In genomic region chr1:11806307-11806936, GRCh38 we compare ENCODE assay signal across 8 cellular contexts. TPM values are rescaled to one million over a fixed set of nuclear protein-coding genes. Genes with fewer than 3 reads are reported as not detected.
DNase-seq lines count a peak whose midpoint lies in the region; TF ChIP-seq lines count a peak whose summit lies in the region.

No MANE protein-coding gene starts in this region.

- H3K4me1 Mint-ChIP-seq in HFFc6 (ENCODE audit: low read depth) (peaks cover 59% of the 10 kb centered on the region), MCF 10A (ENCODE audit: insufficient read depth, unreplicated experiment) (peaks cover 34% of the 10 kb centered on the region)
- peaks cover 67% of the 10 kb centered on the region for H3K4me1 Mint-ChIP-seq in stimulated activated naive CD8-positive, alpha-beta T cell treated with anti-CD3 and anti-CD28 coated beads, Interleukin-15, Interleukin-2, amounts not matched to agents 100 ng/mL and 50 ng/mL, for 24 hours (ENCODE audit: low read depth)

- H3K27me3 Mint-ChIP-seq in HFFc6 (ENCODE audit: insufficient read depth) (peaks cover 4% of the 10 kb centered on the region; the same call in 1 of the 2 replicates), MCF 10A (ENCODE audit: insufficient read depth, unreplicated experiment) (no peaks in the 10 kb centered on the region)
- no peaks in the 10 kb centered on the region for H3K27me3 Mint-ChIP-seq in stimulated activated naive CD8-positive, alpha-beta T cell treated with anti-CD3 and anti-CD28 coated beads, Interleukin-15, Interleukin-2, amounts not matched to agents 100 ng/mL and 50 ng/mL, for 24 hours

- no TSS peak for BruUV-seq in MCF 10A (replicated peaks; lab: Mats Ljungman, UMichigan)

- no peak for TF ChIP-seq CTCF in HFFc6 (IDR thresholded peaks at IDR 0.05)
- TF ChIP-seq CTCF in MCF 10A (IDR thresholded peaks at IDR 0.05; ENCODE audit: unreplicated experiment), result no peak

- intact Hi-C loops in MCF 10A (cut with micrococcal nuclease), result loop anchor here (1.0 kb wide), 1 partner anchor 70 kb away; the partner anchor contains the start of gene AGTRAP

- H3K27ac Mint-ChIP-seq in HFFc6 (peak overlapping the region; percentile 97), MCF 10A (ENCODE audit: low read depth, unreplicated experiment) (peak overlapping the region; percentile 96)
- peak overlapping the region; percentile 96 for H3K27ac Mint-ChIP-seq in stimulated activated naive CD8-positive, alpha-beta T cell treated with anti-CD3 and anti-CD28 coated beads, Interleukin-15, Interleukin-2, amounts not matched to agents 100 ng/mL and 50 ng/mL, for 24 hours

- H3K36me3 Mint-ChIP-seq in HFFc6 (ENCODE audit: low read depth) (peaks cover 12% of the 10 kb centered on the region; the same call in 1 of the 2 replicates), MCF 10A (ENCODE audit: insufficient read depth, unreplicated experiment) (peaks cover 38% of the 10 kb centered on the region)
- peaks cover 21% of the 10 kb centered on the region for H3K36me3 Mint-ChIP-seq in stimulated activated naive CD8-positive, alpha-beta T cell treated with anti-CD3 and anti-CD28 coated beads, Interleukin-15, Interleukin-2, amounts not matched to agents 100 ng/mL and 50 ng/mL, for 24 hours (ENCODE audit: low read depth)

- H3K4me3 Mint-ChIP-seq in HFFc6 (peak overlapping the region; percentile 100), MCF 10A (ENCODE audit: unreplicated experiment) (peak overlapping the region; percentile 95)
- peak overlapping the region; percentile 97 for H3K4me3 Mint-ChIP-seq in stimulated activated naive CD8-positive, alpha-beta T cell treated with anti-CD3 and anti-CD28 coated beads, Interleukin-15, Interleukin-2, amounts not matched to agents 100 ng/mL and 50 ng/mL, for 24 hours

- peak; percentile 64 for DNase-seq in activated effector memory CD4-positive, alpha-beta T cell treated with anti-CD3 and anti-CD28 coated beads, Interleukin-2, amount 50 U/mL, for 16 hours
- no peak for DNase-seq in activated effector memory CD4-positive, alpha-beta T cell treated with Interleukin-2 at 50 U/mL for 16 hours
- DNase-seq in HFFc6 (peak; percentile 49), MV-4-11 (lab: John Stamatoyannopoulos, UW) (peak; percentile 28), MCF 10A (ENCODE audit: unreplicated experiment) (peak; percentile 21), kidney tubule cell (ENCODE audit: low spot score) (peak; percentile 40), mesenteric fat pad (ENCODE audit: low spot score) (no peak)

- no peaks in the 10 kb centered on the region for H3K9me3 Mint-ChIP-seq in HFFc6
- H3K9me3 Mint-ChIP-seq in MCF 10A (ENCODE audit: unreplicated experiment), result no peaks in the 10 kb centered on the region
- H3K9me3 Mint-ChIP-seq in stimulated activated naive CD8-positive, alpha-beta T cell treated with anti-CD3 and anti-CD28 coated beads, Interleukin-15, Interleukin-2, amounts not matched to agents 100 ng/mL and 50 ng/mL, for 24 hours, result no peaks in the 10 kb centered on the region

- CTCF ChIA-PET in MCF 10A (lab: Yijun Ruan, JAX), result interaction anchor here (0.6 to 1.9 kb wide), 8 partner anchors 9 to 759 kb away, joined by 3 to 8 read pairs (median 5); no protein-coding TSS in a partner anchor

- POLR2A ChIA-PET in MCF 10A (lab: Yijun Ruan, JAX), result interaction anchor here (0.5 to 4.2 kb wide), 24 partner anchors 11 to 794 kb away, joined by 3 to 60 read pairs (median 4); partner anchors contain the start of genes AGTRAP, FBXO2, MFN2 and UBIAD1

RNA-seq across cellular contexts. Expression of gene CLCN6, which starts 0.4 kb away (rescaled TPM):
- total RNA-seq in HFFc6 (2021; fragmentation: NEBNext Ultra II Directional; extraction: Animal tissue kit (Norgen Biotek cat#: 25700)), result 1 to 10 TPM; 6.2 to 8.3 (median 7.9) TPM
- 12.3 and 24.7 TPM in 2 replicates for total RNA-seq in MCF 10A (2022)
- 24.1 TPM for total RNA-seq in mesenteric fat pad

RNA-seq across cellular contexts. Expression of gene MTHFR, which starts 0.7 kb away (rescaled TPM):
- total RNA-seq in HFFc6 (2021; fragmentation: NEBNext Ultra II Directional; extraction: Animal tissue kit (Norgen Biotek cat#: 25700)), result 10 to 100 TPM in 5 of 6 experiments, 1 to 10 TPM in 1; 9.4 to 11.7 (median 10.5) TPM
- total RNA-seq in MCF 10A (2022) (14.0 and 17.8 TPM in 2 replicates), mesenteric fat pad (35.8 TPM)

RNA-seq across cellular contexts. Expression of gene NPPA, which starts 41.2 kb away (rescaled TPM):
- total RNA-seq in HFFc6 (2021; fragmentation: NEBNext Ultra II Directional; extraction: Animal tissue kit (Norgen Biotek cat#: 25700)), result not detected
- total RNA-seq in MCF 10A (2022), result not detected in 2 replicates
- total RNA-seq in mesenteric fat pad, result not detected

RNA-seq across cellular contexts. Expression of gene C1orf167, which starts 44.4 kb away (rescaled TPM):
- under 1 TPM in 4 of 6 experiments, not detected in 2; 0.23 to 0.59 (median 0.38) TPM for total RNA-seq in HFFc6 (2021; fragmentation: NEBNext Ultra II Directional; extraction: Animal tissue kit (Norgen Biotek cat#: 25700))
- total RNA-seq in MCF 10A (2022), result not detected in 2 replicates
- 1.1 TPM for total RNA-seq in mesenteric fat pad

RNA-seq across cellular contexts. Expression of gene NPPB, which starts 52.3 kb away (rescaled TPM):
- total RNA-seq in HFFc6 (2021; fragmentation: NEBNext Ultra II Directional; extraction: Animal tissue kit (Norgen Biotek cat#: 25700)), result not detected
- total RNA-seq in MCF 10A (2022), result not detected in 2 replicates
- not detected for total RNA-seq in mesenteric fat pad

Comparison
In these comparisons a context has a peak if more than half of its experiments do, and no peak if none do; other contexts are left out.
1. DNase-seq: peak in activated effector memory CD4-positive, alpha-beta T cell treated with anti-CD3 and anti-CD28 coated beads, Interleukin-2, amount 50 U/mL, for 16 hours (single experiment), HFFc6 (single experiment), MV-4-11 (single experiment), MCF 10A (single experiment) and kidney tubule cell (single experiment); none in activated effector memory CD4-positive, alpha-beta T cell treated with Interleukin-2 at 50 U/mL for 16 hours (single experiment) and mesenteric fat pad (single experiment).
2. Peak in every context shown above with its lines, with median percentiles within 50 percentile points of each other: H3K27ac Mint-ChIP-seq and H3K4me3 Mint-ChIP-seq.